In genomic region chr14:65193891-65194290, GRCh38 we compare ENCODE assay signal across 20 cellular contexts.
"Had no signal": no experiment of that assay in that cellular context is flagged by ENCODE, and none has a peak within 500 bp of the region (broad histone marks: within the 10 kb centered on the region; RNA-seq: fewer than 3 reads in every experiment).

No MANE protein-coding gene starts in this region.

- H3K9me3 ChIP-seq: esophagus muscularis mucosa, gastrocnemius medialis, heart right ventricle, mucosa of descending colon, neutrophil, right atrium auricular region, sigmoid colon, suprapubic skin, tibial artery, upper lobe of right lung, vagina had no signal

- H3K4me1 ChIP-seq: esophagus muscularis mucosa, gastrocnemius medialis, heart right ventricle, right atrium auricular region, sigmoid colon, suprapubic skin, tibial artery, upper lobe of right lung, vagina had no signal

- H3K27me3 ChIP-seq: gastrocnemius medialis, neutrophil, right atrium auricular region, sigmoid colon, suprapubic skin, upper lobe of right lung, vagina had no signal

- DNase-seq: effector memory CD8-positive, alpha-beta T cell; gastrocnemius medialis; heart right ventricle; hypothalamus; kidney glomerular epithelial cell; mammary epithelial cell; mucosa of descending colon; naive thymus-derived CD8-positive, alpha-beta T cell; sigmoid colon; stimulated activated CD4-positive, alpha-beta T cell treated with anti-CD3 and anti-CD28 coated beads, Interleukin-2, amount 100 ng/mL, for 48 hours; stimulated activated naive CD8-positive, alpha-beta T cell treated with anti-CD3 and anti-CD28 coated beads, Interleukin-15, Interleukin-2, amounts not matched to agents 100 U/mL and 50 U/mL, for 24 hours; tibial artery; upper lobe of right lung had no signal

- H3K27ac ChIP-seq: epithelial cell of prostate, esophagus muscularis mucosa, gastrocnemius medialis, heart right ventricle, neutrophil, right atrium auricular region, sigmoid colon, skin epidermis, suprapubic skin, tibial artery, upper lobe of right lung, vagina had no signal

- H3K4me3 ChIP-seq: esophagus muscularis mucosa, gastrocnemius medialis, heart right ventricle, mucosa of descending colon, right atrium auricular region, sigmoid colon, skin epidermis, suprapubic skin, tibial artery, upper lobe of right lung, vagina had no signal

- H3K36me3 ChIP-seq: esophagus muscularis mucosa, gastrocnemius medialis, heart right ventricle, neutrophil, right atrium auricular region, sigmoid colon, suprapubic skin, tibial artery, upper lobe of right lung, vagina had no signal
